In genomic region chr11:124894606-124895430, GRCh38 we compare ENCODE assay signal across 1 cellular context.
TF ChIP-seq lines count a peak whose summit lies in the region.

No MANE protein-coding gene starts in this region.

TF ChIP-seq in HepG2, 621 proteins besides CTCF, POLR2A, EP300 and RAD21:
- TF ChIP-seq ZNF317 (CRISPR knock-in tag; IDR thresholded peaks at IDR 0.05) (no peak), YY1 (IDR thresholded peaks at IDR 0.05; ENCODE audit: insufficient read depth, insufficient replicate concordance, low read depth, low read length) (no peak), ZUFSP (CRISPR knock-in tag; IDR thresholded peaks at IDR 0.05; ENCODE audit: borderline replicate concordance) (no peak)
